ENCODE assay signal across 1 cellular context in the genomic region with DNA sequence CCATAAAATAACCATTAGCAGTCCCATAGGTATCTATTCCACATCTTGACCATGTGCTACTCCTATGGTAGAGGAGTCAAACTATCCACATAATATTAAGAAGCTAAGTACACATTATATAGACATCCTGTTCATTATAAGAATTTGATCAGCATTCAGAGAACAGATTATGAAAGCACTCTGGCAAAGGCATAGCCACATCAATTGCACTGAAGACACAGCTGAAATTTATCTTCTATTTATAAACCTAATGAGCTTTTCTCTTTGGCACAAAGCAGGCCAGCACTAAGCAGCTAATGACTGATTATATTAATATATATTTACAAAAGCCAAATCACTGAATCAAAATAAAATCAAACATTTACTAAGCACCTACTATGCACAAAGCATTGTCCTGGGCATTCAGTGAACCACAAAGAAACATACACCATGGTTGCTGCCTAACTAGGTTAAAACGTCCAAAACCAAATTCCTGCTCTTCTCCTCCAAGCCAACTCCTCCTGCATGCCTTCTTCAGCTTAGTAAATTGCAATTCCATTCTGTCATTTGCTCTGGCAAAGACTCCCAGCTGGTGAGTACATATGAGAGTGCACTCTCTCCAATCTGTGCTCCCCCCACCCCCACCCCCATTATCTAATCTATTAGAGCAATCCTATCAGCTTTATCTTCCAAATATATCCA.
TF ChIP-seq lines count a peak whose summit lies in the region.

No MANE protein-coding gene starts in this region.

TF ChIP-seq in GM12878, 131 proteins besides CTCF, POLR2A, EP300 and RAD21 (continued from another document):
- TF ChIP-seq, protein P1, sequence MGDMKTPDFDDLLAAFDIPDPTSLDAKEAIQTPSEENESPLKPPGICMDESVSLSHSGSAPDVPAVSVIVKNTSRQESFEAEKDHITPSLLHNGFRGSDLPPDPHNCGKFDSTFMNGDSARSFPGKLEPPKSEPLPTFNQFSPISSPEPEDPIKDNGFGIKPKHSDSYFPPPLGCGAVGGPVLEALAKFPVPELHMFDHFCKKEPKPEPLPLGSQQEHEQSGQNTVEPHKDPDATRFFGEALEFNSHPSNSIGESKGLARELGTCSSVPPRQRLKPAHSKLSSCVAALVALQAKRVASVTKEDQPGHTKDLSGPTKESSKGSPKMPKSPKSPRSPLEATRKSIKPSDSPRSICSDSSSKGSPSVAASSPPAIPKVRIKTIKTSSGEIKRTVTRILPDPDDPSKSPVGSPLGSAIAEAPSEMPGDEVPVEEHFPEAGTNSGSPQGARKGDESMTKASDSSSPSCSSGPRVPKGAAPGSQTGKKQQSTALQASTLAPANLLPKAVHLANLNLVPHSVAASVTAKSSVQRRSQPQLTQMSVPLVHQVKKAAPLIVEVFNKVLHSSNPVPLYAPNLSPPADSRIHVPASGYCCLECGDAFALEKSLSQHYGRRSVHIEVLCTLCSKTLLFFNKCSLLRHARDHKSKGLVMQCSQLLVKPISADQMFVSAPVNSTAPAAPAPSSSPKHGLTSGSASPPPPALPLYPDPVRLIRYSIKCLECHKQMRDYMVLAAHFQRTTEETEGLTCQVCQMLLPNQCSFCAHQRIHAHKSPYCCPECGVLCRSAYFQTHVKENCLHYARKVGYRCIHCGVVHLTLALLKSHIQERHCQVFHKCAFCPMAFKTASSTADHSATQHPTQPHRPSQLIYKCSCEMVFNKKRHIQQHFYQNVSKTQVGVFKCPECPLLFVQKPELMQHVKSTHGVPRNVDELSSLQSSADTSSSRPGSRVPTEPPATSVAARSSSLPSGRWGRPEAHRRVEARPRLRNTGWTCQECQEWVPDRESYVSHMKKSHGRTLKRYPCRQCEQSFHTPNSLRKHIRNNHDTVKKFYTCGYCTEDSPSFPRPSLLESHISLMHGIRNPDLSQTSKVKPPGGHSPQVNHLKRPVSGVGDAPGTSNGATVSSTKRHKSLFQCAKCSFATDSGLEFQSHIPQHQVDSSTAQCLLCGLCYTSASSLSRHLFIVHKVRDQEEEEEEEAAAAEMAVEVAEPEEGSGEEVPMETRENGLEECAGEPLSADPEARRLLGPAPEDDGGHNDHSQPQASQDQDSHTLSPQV (IDR thresholded peaks at IDR 0.05): no peak
- TF ChIP-seq DPF2 (IDR thresholded peaks at IDR 0.05) (no peak), RUNX3 (IDR thresholded peaks at IDR 0.05; ENCODE audit: low read length) (no peak), ETV6 (conservative IDR thresholded peaks at IDR 0.05 in 1 of 2, IDR thresholded peaks at IDR 0.05 in 1 of 2; ENCODE audit: borderline replicate concordance in 1 of 2, low read depth in 1 of 2) (no peak), ZSCAN29 (IDR thresholded peaks at IDR 0.05) (no peak), MYC (IDR thresholded peaks at IDR 0.05; ENCODE audit: insufficient read depth, insufficient read length, insufficient replicate concordance, low read length, severe bottlenecking) (no peak), SMARCA5 (IDR thresholded peaks at IDR 0.05) (no peak), PKNOX1 (IDR thresholded peaks at IDR 0.05) (no peak), SMAD5 (IDR thresholded peaks at IDR 0.05; ENCODE audit: low read depth) (no peak)
TF ChIP-seq in GM12878: peak in this region for 0.
